ENCODE assay signal across 1 cellular context in the genomic region with DNA sequence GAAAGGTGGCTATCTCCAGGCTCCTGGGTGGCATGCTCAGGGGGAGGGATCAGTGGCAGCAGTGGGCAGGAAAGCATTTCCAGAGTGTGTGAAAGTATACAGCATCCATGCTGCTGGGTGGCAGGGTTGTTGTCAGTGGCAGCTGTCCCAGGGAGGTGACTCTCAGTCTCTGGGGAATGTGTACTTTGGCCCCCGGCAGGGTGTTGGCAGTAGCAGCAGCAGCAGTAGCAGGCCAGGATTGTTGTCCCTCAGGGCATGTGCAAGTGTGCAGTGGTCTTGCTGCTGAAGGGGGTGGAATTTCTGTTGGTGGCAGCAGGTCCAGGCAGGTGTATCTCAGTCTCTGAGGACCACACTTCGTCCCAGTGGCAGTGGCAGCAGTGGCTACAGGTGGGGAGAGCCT.
TF ChIP-seq lines count a peak whose summit lies in the region.

No MANE protein-coding gene starts in this region.

TF ChIP-seq in H1, 55 proteins besides CTCF, POLR2A, EP300 and RAD21:
- TF ChIP-seq SP4 (IDR thresholded peaks at IDR 0.05; ENCODE audit: low read length) (no peak), JUND (IDR thresholded peaks at IDR 0.05; ENCODE audit: low read length) (no peak), BACH1 (IDR thresholded peaks at IDR 0.05; ENCODE audit: low read length) (no peak), TCF12 (IDR thresholded peaks at IDR 0.05; ENCODE audit: low read depth, low read length) (no peak), EGR1 (IDR thresholded peaks at IDR 0.05; ENCODE audit: borderline replicate concordance, low read depth, low read length) (no peak), YY1 (IDR thresholded peaks at IDR 0.05; ENCODE audit: low read depth, low read length) (no peak)
- TF ChIP-seq, protein P1, sequence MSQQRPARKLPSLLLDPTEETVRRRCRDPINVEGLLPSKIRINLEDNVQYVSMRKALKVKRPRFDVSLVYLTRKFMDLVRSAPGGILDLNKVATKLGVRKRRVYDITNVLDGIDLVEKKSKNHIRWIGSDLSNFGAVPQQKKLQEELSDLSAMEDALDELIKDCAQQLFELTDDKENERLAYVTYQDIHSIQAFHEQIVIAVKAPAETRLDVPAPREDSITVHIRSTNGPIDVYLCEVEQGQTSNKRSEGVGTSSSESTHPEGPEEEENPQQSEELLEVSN (IDR thresholded peaks at IDR 0.05), result no peak
